In the genomic region with DNA sequence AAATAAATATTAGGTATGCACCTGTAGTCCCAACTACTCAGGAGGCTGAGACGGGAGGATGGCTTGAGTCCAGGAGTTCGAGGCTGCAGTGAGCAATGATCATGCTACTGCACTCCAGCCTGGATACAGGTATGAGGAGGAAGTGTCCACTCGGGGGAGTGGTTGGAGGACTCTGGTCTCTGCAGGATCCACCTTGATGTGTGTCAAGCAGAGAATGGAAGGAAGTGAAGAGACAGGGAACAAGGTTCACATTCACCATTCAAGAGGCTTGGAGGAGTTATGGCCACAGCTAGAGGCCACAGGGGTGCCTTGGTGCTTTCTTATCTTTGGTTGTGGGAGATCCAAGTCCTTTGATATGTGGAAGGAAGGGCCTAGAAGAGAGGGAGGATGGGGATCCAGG, we compare ENCODE assay signal across 15 cellular contexts. TPM values are rescaled to one million over a fixed set of nuclear protein-coding genes. Genes with fewer than 3 reads are reported as not detected.
DNase-seq lines count a peak whose midpoint lies in the region; ATAC-seq and TF ChIP-seq lines count a peak whose summit lies in the region.
"Had no signal": no experiment of that assay in that cellular context is flagged by ENCODE, and none has a peak within 500 bp of the region (broad histone marks: within the 10 kb centered on the region; RNA-seq: fewer than 3 reads in every experiment).

No MANE protein-coding gene starts in this region.

- no peaks in the 10 kb centered on the region for H3K36me3 Mint-ChIP-seq in mesothelial cell of epicardium
- H3K36me3 Mint-ChIP-seq in CD4-positive, alpha-beta T cell (ENCODE audit: low read depth): no peaks in the 10 kb centered on the region

- no peaks in the 10 kb centered on the region for H3K9me3 Mint-ChIP-seq in mesothelial cell of epicardium
- H3K9me3 Mint-ChIP-seq in CD4-positive, alpha-beta T cell: no peaks in the 10 kb centered on the region

- TF ChIP-seq CTCF in colonic mucosa (IDR thresholded peaks at IDR 0.05) (no peak), mesothelial cell of epicardium (IDR thresholded peaks at IDR 0.05; ENCODE audit: unreplicated experiment) (no peak)
- no peak for TF ChIP-seq CTCF in CD4-positive, alpha-beta T cell (IDR thresholded peaks at IDR 0.05)

- no peaks in the 10 kb centered on the region for H3K9me3 ChIP-seq in colonic mucosa
- H3K9me3 ChIP-seq in CD4-positive, alpha-beta T cell (ENCODE audit: control insufficient read depth, low read length): no peaks in the 10 kb centered on the region
- H3K9me3 ChIP-seq: SJCRH30 had no signal

- H3K4me3 Mint-ChIP-seq in mesothelial cell of epicardium: peak overlapping the region; percentile 15
- H3K4me3 Mint-ChIP-seq in CD4-positive, alpha-beta T cell: no peak overlapping the region

- ATAC-seq in HG02798 (IDR thresholded peaks at IDR 0.05; ENCODE audit: poor library complexity, unreplicated experiment): no peak
- ATAC-seq in GM18517 (IDR thresholded peaks at IDR 0.05; ENCODE audit: unreplicated experiment): no peak
- ATAC-seq in CD4-positive, alpha-beta T cell (ENCODE audit: poor library complexity): no peak

- CTCF ChIA-PET in CD4-positive, alpha-beta T cell (lab: Charles Lee): interaction anchor here (1.9 kb wide), 1 partner anchor 53 kb away, joined by 5 read pairs; no protein-coding TSS in a partner anchor

- DNase-seq in H7 (peak; percentile 16), colonic mucosa (peak; percentile 22), mesothelial cell of epicardium (ENCODE audit: low spot score in 2 of 2, unreplicated experiment in 2 of 2) (no peak), substantia nigra (lab: John Stamatoyannopoulos, UW) (no peak)
- DNase-seq in CD4-positive, alpha-beta T cell: no peak
- DNase-seq: AML-193, KBM-7, NCI-H1048, NCI-H146, NCI-H2081, NCI-H748 treated with DMSO at 0.1 percent for 48 hours, SJCRH30 had no signal

- H3K27ac Mint-ChIP-seq in mesothelial cell of epicardium: peak overlapping the region; percentile 97
- H3K27ac Mint-ChIP-seq in CD4-positive, alpha-beta T cell: no peak overlapping the region

- peaks cover 8% of the 10 kb centered on the region for H3K4me1 ChIP-seq in colonic mucosa

- H3K27ac ChIP-seq in colonic mucosa (no peak overlapping the region), substantia nigra (ENCODE audit: low read depth, low read length, poor library complexity, severe bottlenecking) (peak overlapping the region; percentile 85)
- no peak overlapping the region for H3K27ac ChIP-seq in CD4-positive, alpha-beta T cell (ENCODE audit: low read depth, low read length)
- H3K27ac ChIP-seq: RWPE1, SJCRH30 had no signal

- no peak overlapping the region for H3K4me3 ChIP-seq in H7 (ENCODE audit: insufficient read depth, low read depth, low read length)
- no peak overlapping the region for H3K4me3 ChIP-seq in colonic mucosa
- H3K4me3 ChIP-seq: SJCRH30 had no signal

- intact Hi-C loops in colonic mucosa (cut with DNase I): loop anchor here (10.0 kb wide), 1 partner anchor 120 kb away; no protein-coding TSS in a partner anchor
- intact Hi-C loops in CD4-positive, alpha-beta T cell (cut with DNase I, micrococcal nuclease): no loop called here

- peaks cover 36% of the 10 kb centered on the region for H3K4me1 Mint-ChIP-seq in mesothelial cell of epicardium
- peaks cover 12% of the 10 kb centered on the region for H3K4me1 Mint-ChIP-seq in CD4-positive, alpha-beta T cell (ENCODE audit: low read depth)

- peaks cover 8% of the 10 kb centered on the region for H3K27me3 Mint-ChIP-seq in mesothelial cell of epicardium (ENCODE audit: low read depth)
- peaks cover 70% of the 10 kb centered on the region for H3K27me3 Mint-ChIP-seq in CD4-positive, alpha-beta T cell

- POLR2A ChIA-PET in CD4-positive, alpha-beta T cell (lab: Charles Lee): no interaction called here

- H3K36me3 ChIP-seq in H7 (replicated peaks; ENCODE audit: control insufficient read depth, insufficient read depth, low read length) (no peaks in the 10 kb centered on the region), colonic mucosa (no peaks in the 10 kb centered on the region)
- H3K36me3 ChIP-seq: SJCRH30 had no signal

- H3K9ac ChIP-seq in colonic mucosa (ENCODE audit: low read depth in 2 of 2, low read length in 2 of 2): no peak overlapping the region

- H3K27me3 ChIP-seq in H7 (ENCODE audit: control insufficient read depth, insufficient read depth, low read length): peaks cover 42% of the 10 kb centered on the region
- peaks cover 14% of the 10 kb centered on the region for H3K27me3 ChIP-seq in colonic mucosa
- H3K27me3 ChIP-seq in CD4-positive, alpha-beta T cell (ENCODE audit: control insufficient read depth, insufficient read depth, low read length): peaks cover 61% of the 10 kb centered on the region
- H3K27me3 ChIP-seq: SJCRH30 had no signal

RNA-seq across cellular contexts. Expression of a gene that starts 5.4 kb away (rescaled TPM):
- total RNA-seq in H7 (2014; rRNA removed; shearing (Covaris generic)): 12.6 and 15.5 TPM in 2 replicates
- total RNA-seq in colonic mucosa (1 to 10 TPM; 4.9 to 9.3 TPM), mesothelial cell of epicardium (134 to 143 TPM (median 141 TPM) in 3 replicates)
- total RNA-seq in CD4-positive, alpha-beta T cell: under 1 TPM; 0.30 to 0.31 TPM

RNA-seq across cellular contexts. Expression of a gene that starts 40.6 kb away (rescaled TPM):
- total RNA-seq in H7 (2014; rRNA removed; shearing (Covaris generic)): 12.0 and 15.8 TPM in 2 replicates
- total RNA-seq in colonic mucosa (10 to 100 TPM; 14.9 to 36.2 TPM), mesothelial cell of epicardium (41.2 to 42.4 TPM (median 42.0 TPM) in 3 replicates)
- total RNA-seq in CD4-positive, alpha-beta T cell: 10 to 100 TPM; 18.3 to 21.3 TPM

RNA-seq across cellular contexts. Expression of a gene that starts 44.0 kb away (rescaled TPM):
- 74.3 and 99.6 TPM in 2 replicates for total RNA-seq in H7 (2014; rRNA removed; shearing (Covaris generic))
- total RNA-seq in colonic mucosa (10 to 100 TPM; 55.2 to 77.3 TPM), mesothelial cell of epicardium (46.6 to 54.9 TPM (median 51.5 TPM) in 3 replicates)
- 10 to 100 TPM; 28.4 to 28.8 TPM for total RNA-seq in CD4-positive, alpha-beta T cell

Comparison
In these comparisons a context has a peak if more than half of its experiments do, and no peak if none do; other contexts are left out.
1. DNase-seq: peak in H7 (single experiment) and colonic mucosa (single experiment); none in mesothelial cell of epicardium (0 of 2), substantia nigra (0 of 49) and CD4-positive, alpha-beta T cell (0 of 10).
2. RNA of a gene that starts 5.4 kb away (total RNA-seq): 134 to 143 TPM in mesothelial cell of epicardium, 12.6 to 15.5 TPM in H7 and 4.9 to 9.3 TPM in colonic mucosa; 0.30 to 0.31 TPM in CD4-positive, alpha-beta T cell; every median in the first group is over 4 times any median in the second.